ENCODE assay signal across 10 cellular contexts in genomic region chr2:159677654-159678053, GRCh38. TPM values are rescaled to one million over a fixed set of nuclear protein-coding genes. Genes with fewer than 3 reads are reported as not detected.
DNase-seq lines count a peak whose midpoint lies in the region; ATAC-seq, FAIRE-seq and TF ChIP-seq lines count a peak whose summit lies in the region.
"Had no signal": no experiment of that assay in that cellular context is flagged by ENCODE, and none has a peak within 500 bp of the region (broad histone marks: within the 10 kb centered on the region; RNA-seq: fewer than 3 reads in every experiment).

No MANE protein-coding gene starts in this region.

- H3K4me1 Mint-ChIP-seq in immature natural killer cell, result no peaks in the 10 kb centered on the region

- FAIRE-seq in H1 (lab: Jason Lieb, UNC), result peak; percentile 19

- no peaks in the 10 kb centered on the region for H3K9me3 ChIP-seq in OCI-LY1 (ENCODE audit: low read length)
- no peaks in the 10 kb centered on the region; a peak in 1 of 4 replicates for H3K9me3 ChIP-seq in H1 (ENCODE audit: insufficient read depth in 2 of 2, low read depth in 1 of 2, low read length in 1 of 2)
- H3K9me3 ChIP-seq in HAP-1, result no peaks in the 10 kb centered on the region
- H3K9me3 ChIP-seq: ascending aorta had no signal

- H3K36me3 Mint-ChIP-seq in immature natural killer cell, result peaks cover 0 to 3% (median 0%) of the 10 kb centered on the region in 3 donors

- peaks cover 0 to 2% (median 1%) of the 10 kb centered on the region in 3 donors for H3K27me3 Mint-ChIP-seq in immature natural killer cell (ENCODE audit: low read depth in 3 of 3)

- H2BK20ac ChIP-seq in H1 (ENCODE audit: low read length), result no peak overlapping the region

- no peak overlapping the region for H2BK12ac ChIP-seq in H1 (ENCODE audit: low read depth, low read length)

- H3K79me1 ChIP-seq in H1 (ENCODE audit: low read depth, low read length), result no peaks in the 10 kb centered on the region

- H3K9me3 Mint-ChIP-seq in immature natural killer cell, result no peaks in the 10 kb centered on the region

- no peak overlapping the region for H2BK120ac ChIP-seq in H1 (replicated peaks; ENCODE audit: low read depth, low read length)

- TF ChIP-seq RAD21 in H1 (IDR thresholded peaks at IDR 0.05 in 1 of 2, conservative IDR thresholded peaks at IDR 0.05 in 1 of 2; ENCODE audit: low read depth in 2 of 2, low read length in 2 of 2), result no peak; a peak in 1 of 4 replicates

- H3K23ac ChIP-seq in H1 (ENCODE audit: insufficient read length), result no peak overlapping the region

- no peak overlapping the region for H2BK15ac ChIP-seq in H1 (ENCODE audit: low read length)

- H3K9ac ChIP-seq in OCI-LY1 (ENCODE audit: low read length) (no peak overlapping the region), H1 (replicated peaks in 1 of 4; ENCODE audit: extremely low read depth in 1 of 4, low read depth in 3 of 4, low read length in 3 of 4) (no peak overlapping the region)

- ATAC-seq in GM21717 (IDR thresholded peaks at IDR 0.05; ENCODE audit: unreplicated experiment), result no peak

- H4K8ac ChIP-seq in H1 (ENCODE audit: extremely low read depth, insufficient read depth, low read length), result no peak overlapping the region

- in situ Hi-C loops in HAP-1 (cut with MboI; ENCODE audit: low sequenced_read_pairs), result no loop called here

- POLR2A ChIA-PET in H1 (lab: Charles Lee; ENCODE audit: partially characterized antibody), result interaction anchor here (1.1 kb wide), 1 partner anchor 62 kb away, joined by 3 read pairs; no protein-coding TSS in a partner anchor

- no peak overlapping the region for H3K4me3 Mint-ChIP-seq in immature natural killer cell

- H4K20me1 ChIP-seq in OCI-LY1 (ENCODE audit: insufficient read depth, low read length), result no peaks in the 10 kb centered on the region
- H4K20me1 ChIP-seq in H1 (replicated peaks in 1 of 2; ENCODE audit: control insufficient read depth in 1 of 2, insufficient read depth in 2 of 2, low read length in 2 of 2), result no peaks in the 10 kb centered on the region

- no peaks in the 10 kb centered on the region for H3K23me2 ChIP-seq in H1 (ENCODE audit: low read depth, low read length)

- TF ChIP-seq POLR2A in H1 (IDR thresholded peaks at IDR 0.05; ENCODE audit: control extremely low read depth in 1 of 2, low read depth in 2 of 2, low read length in 2 of 2), result no peak

- no peaks in the 10 kb centered on the region for H3K4me1 ChIP-seq in OCI-LY1 (ENCODE audit: insufficient read depth, low read length, severe bottlenecking)
- H3K4me1 ChIP-seq in H1 (replicated peaks in 1 of 4; ENCODE audit: control insufficient read depth in 3 of 4, insufficient read depth in 4 of 4, low read length in 3 of 4), result no peaks in the 10 kb centered on the region; a peak in 1 of 7 replicates
- peaks cover 10% of the 10 kb centered on the region; the same call in 1 of the 2 replicates for H3K4me1 ChIP-seq in HAP-1
- H3K4me1 ChIP-seq: ascending aorta had no signal

- no peaks in the 10 kb centered on the region for H3F3A ChIP-seq in OCI-LY1 (ENCODE audit: insufficient read depth, low read length)

- TF ChIP-seq EP300 in H1 (IDR thresholded peaks at IDR 0.05; ENCODE audit: borderline replicate concordance in 1 of 2, low read depth in 2 of 2, low read length in 2 of 2), result no peak

- no peak overlapping the region for H3K56ac ChIP-seq in H1 (replicated peaks; ENCODE audit: insufficient read length, low read depth, low read length)

- H2AFZ ChIP-seq in OCI-LY1 (ENCODE audit: low read length), result no peak overlapping the region
- no peak overlapping the region for H2AFZ ChIP-seq in H1 (ENCODE audit: low read length)

- CTCF ChIA-PET in H1 (lab: Charles Lee; ENCODE audit: partially characterized antibody), result interaction anchor here (0.8 to 1.1 kb wide), 2 partner anchors 10 to 852 kb away, joined by 4 read pairs; no protein-coding TSS in a partner anchor

- H3K36me3 ChIP-seq in OCI-LY1 (ENCODE audit: insufficient read depth, low read length) (no peaks in the 10 kb centered on the region), H1 (ENCODE audit: control insufficient read depth in 2 of 4, insufficient read depth in 4 of 4, low read length in 3 of 4) (no peaks in the 10 kb centered on the region), HAP-1 (replicated peaks) (no peaks in the 10 kb centered on the region)
- H3K36me3 ChIP-seq: ascending aorta had no signal

- H3K27me3 ChIP-seq in OCI-LY1 (ENCODE audit: insufficient read depth, low read length) (no peaks in the 10 kb centered on the region), H1 (replicated peaks in 1 of 4; ENCODE audit: control insufficient read depth in 3 of 4, extremely low read depth in 1 of 4, insufficient read depth in 3 of 4, low read length in 3 of 4) (no peaks in the 10 kb centered on the region), HAP-1 (ENCODE audit: low read depth) (no peaks in the 10 kb centered on the region)
- H3K27me3 ChIP-seq: ascending aorta had no signal

- no peak overlapping the region for H3K14ac ChIP-seq in H1 (ENCODE audit: insufficient read length)

- 97% methylated on average over 1 of the region's 1 CpG; no CpG with 5 or more reads in 1 of the 2 experiments for WGBS in H1 (ENCODE audit: extremely low coverage in 1 of 2, insufficient coverage in 1 of 2, insufficient read length in 1 of 2, insufficient replicate concordance in 2 of 2, low coverage in 1 of 2, low lambda C conversion rate in 2 of 2, missing lambda C conversion rate in 1 of 2), 2 experiments

- no peak overlapping the region for H4K5ac ChIP-seq in H1 (ENCODE audit: insufficient read length, low read depth, low read length)

- no peak overlapping the region for H2AK5ac ChIP-seq in H1 (ENCODE audit: low read depth, low read length)

- H3K4ac ChIP-seq in H1 (replicated peaks; ENCODE audit: insufficient read length, low read depth, low read length), result no peak overlapping the region

- no peak overlapping the region for H3K18ac ChIP-seq in H1 (ENCODE audit: extremely low read depth, low read length)

- no peak overlapping the region for H2BK5ac ChIP-seq in H1 (ENCODE audit: low read depth, low read length)

- H3K9me2 ChIP-seq in OCI-LY1 (ENCODE audit: low read depth, low read length), result no peaks in the 10 kb centered on the region

- no peak overlapping the region for H3K4me2 ChIP-seq in OCI-LY1 (ENCODE audit: low read length)
- no peak overlapping the region for H3K4me2 ChIP-seq in H1 (ENCODE audit: insufficient read depth in 1 of 2, low read depth in 2 of 2, low read length in 2 of 2)

- H3K79me2 ChIP-seq in OCI-LY1 (ENCODE audit: insufficient read depth, low read length) (no peaks in the 10 kb centered on the region), H1 (ENCODE audit: control insufficient read depth in 1 of 2, insufficient read depth in 2 of 2, low read length in 2 of 2) (no peaks in the 10 kb centered on the region)

- H3K27ac Mint-ChIP-seq in immature natural killer cell, result no peak overlapping the region

- H3K27ac ChIP-seq in OCI-LY1 (ENCODE audit: low read depth, low read length, poor library complexity, severe bottlenecking), result no peak overlapping the region
- no peak overlapping the region for H3K27ac ChIP-seq in H1 (ENCODE audit: low read depth, low read length)
- H3K27ac ChIP-seq: 22Rv1, ascending aorta had no signal

- no peak overlapping the region for H3K4me3 ChIP-seq in OCI-LY1 (ENCODE audit: low read depth, low read length, poor library complexity, severe bottlenecking)
- H3K4me3 ChIP-seq in H1 (ENCODE audit: extremely low read depth in 1 of 4, insufficient read depth in 2 of 4, low read depth in 3 of 4, low read length in 4 of 4), result no peak overlapping the region
- H3K4me3 ChIP-seq in HAP-1, result no peak overlapping the region
- H3K4me3 ChIP-seq: ascending aorta had no signal

- no peak overlapping the region for H4K91ac ChIP-seq in H1 (replicated peaks; ENCODE audit: insufficient read length, low read length)

- DNase-seq in DMS 273 (lab: John Stamatoyannopoulos, UW; ENCODE audit: unreplicated experiment) (peak; percentile 12), DMS 273 treated with DMSO at 0.1 percent for 48 hours (lab: John Stamatoyannopoulos, UW) (no peak), H1 (ENCODE audit: low read depth in 1 of 2, low spot score in 2 of 2) (no peak), renal cortical epithelial cell (ENCODE audit: low read depth) (peak; percentile 41), immature natural killer cell (no peak), HAP-1 (ENCODE audit: low spot score in 2 of 2) (no peak)

- TF ChIP-seq CTCF in OCI-LY1 (IDR thresholded peaks at IDR 0.05; ENCODE audit: low read length), result peak; percentile 30; the same call in 1 of the 2 replicates
- no peak for TF ChIP-seq CTCF in H1 (IDR thresholded peaks at IDR 0.05; ENCODE audit: control extremely low read depth in 1 of 3, insufficient read depth in 1 of 3, low read depth in 1 of 3, low read length in 3 of 3)

TF ChIP-seq in H1, 55 proteins besides CTCF, POLR2A, EP300 and RAD21 (continues in another document):
- TF ChIP-seq TEAD4 (IDR thresholded peaks at IDR 0.05; ENCODE audit: low read depth, low read length), result no peak
- TF ChIP-seq CHD1 (IDR thresholded peaks at IDR 0.05; ENCODE audit: low read depth, low read length), result no peak
- TF ChIP-seq, protein P1, sequence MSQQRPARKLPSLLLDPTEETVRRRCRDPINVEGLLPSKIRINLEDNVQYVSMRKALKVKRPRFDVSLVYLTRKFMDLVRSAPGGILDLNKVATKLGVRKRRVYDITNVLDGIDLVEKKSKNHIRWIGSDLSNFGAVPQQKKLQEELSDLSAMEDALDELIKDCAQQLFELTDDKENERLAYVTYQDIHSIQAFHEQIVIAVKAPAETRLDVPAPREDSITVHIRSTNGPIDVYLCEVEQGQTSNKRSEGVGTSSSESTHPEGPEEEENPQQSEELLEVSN (IDR thresholded peaks at IDR 0.05), result no peak
- TF ChIP-seq TCF12 (IDR thresholded peaks at IDR 0.05; ENCODE audit: low read depth, low read length), result no peak
- no peak for TF ChIP-seq HDAC2 (IDR thresholded peaks at IDR 0.05; ENCODE audit: borderline replicate concordance in 1 of 2, low read depth in 2 of 2, low read length in 2 of 2)
- no peak for TF ChIP-seq SP4 (IDR thresholded peaks at IDR 0.05; ENCODE audit: low read length)
- no peak for TF ChIP-seq NRF1 (IDR thresholded peaks at IDR 0.05; ENCODE audit: low read depth, low read length)
- TF ChIP-seq RXRA (IDR thresholded peaks at IDR 0.05; ENCODE audit: insufficient read depth, low read depth, low read length), result no peak
- no peak for TF ChIP-seq RFX5 (IDR thresholded peaks at IDR 0.05; ENCODE audit: borderline replicate concordance, low read depth, low read length)

RNA-seq across cellular contexts. Expression of gene MARCHF7, which starts 34.7 kb away (rescaled TPM):
- 108 and 116 TPM in 2 replicates for total RNA-seq in H1 (2021; fragmentation: NEBNext Ultra II Directional; extraction: Animal tissue kit (Norgen Biotek cat#: 25700))
- polyA plus RNA-seq in H1 (2011; rRNA removed), result 13.0 and 18.3 TPM in 2 replicates
- 23.6 TPM for polyA plus RNA-seq in H1 (2011; cell fraction: cytosol; rRNA removed)
- 15.3 TPM for polyA plus RNA-seq in H1 (2011; cell fraction: nucleus; rRNA removed)
- 49.2 to 80.6 TPM (median 57.8 TPM) in 4 replicates for polyA plus RNA-seq in H1 (2012, experiment 1 of 2)
- polyA plus RNA-seq in H1 (2012, experiment 2 of 2), result 3.1 TPM
- 65.0 TPM for polyA plus RNA-seq in H1 (2013, experiment 1 of 2)
- polyA plus RNA-seq in H1 (2013, experiment 2 of 2), result 67.1 TPM
- polyA minus RNA-seq in H1 (2011; rRNA and poly(A)+ RNA removed), result 51.0 and 76.0 TPM in 2 replicates
- polyA minus RNA-seq in H1 (2011; cell fraction: cytosol; rRNA and poly(A)+ RNA removed), result 64.4 TPM
- polyA minus RNA-seq in H1 (2011; cell fraction: nucleus; rRNA and poly(A)+ RNA removed), result 76.8 TPM
- total RNA-seq in renal cortical epithelial cell, result 148 and 155 TPM in 2 replicates
- polyA plus RNA-seq in immature natural killer cell, result 100 to 1,000 TPM; 142 to 155 (median 146) TPM

Comparison
In these comparisons a context has a peak if more than half of its experiments do, and no peak if none do; other contexts are left out.
1. DNase-seq: peak in DMS 273 (single experiment) and renal cortical epithelial cell (single experiment); none in DMS 273 treated with DMSO at 0.1 percent for 48 hours (single experiment), H1 (0 of 2), immature natural killer cell (0 of 3) and HAP-1 (0 of 2).